ENCODE assay signal across 19 cellular contexts in the genomic region with DNA sequence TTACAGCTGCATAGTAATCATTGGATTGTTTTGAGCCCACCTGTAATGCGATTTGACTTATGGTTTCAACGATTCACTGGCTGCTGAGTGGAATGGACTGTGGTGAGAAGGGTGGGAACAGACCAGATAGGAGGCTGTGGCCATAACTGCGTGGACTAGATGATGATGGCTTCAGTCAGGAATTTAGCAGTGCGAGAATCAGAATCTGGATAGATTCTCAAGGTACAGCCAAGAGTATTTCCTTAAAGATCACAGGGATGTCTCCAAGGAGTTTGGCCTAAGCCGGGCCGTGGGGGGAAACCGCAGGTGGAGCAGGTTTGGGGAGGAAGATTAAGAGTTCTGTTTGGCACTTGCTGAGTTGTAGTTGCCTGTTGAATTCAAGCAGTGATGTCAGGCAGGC. TPM values are rescaled to one million over a fixed set of nuclear protein-coding genes. Genes with fewer than 3 reads are reported as not detected.
DNase-seq lines count a peak whose midpoint lies in the region; ATAC-seq, FAIRE-seq and TF ChIP-seq lines count a peak whose summit lies in the region.
"Had no signal": no experiment of that assay in that cellular context is flagged by ENCODE, and none has a peak within 500 bp of the region (broad histone marks: within the 10 kb centered on the region; RNA-seq: fewer than 3 reads in every experiment).

No MANE protein-coding gene starts in this region.

- 86% methylated on average over 7 of the region's 7 CpGs for WGBS in smooth muscle cell (ENCODE audit: low lambda C conversion rate)

- H3K36me3 ChIP-seq in left ventricle myocardium inferior (no peaks in the 10 kb centered on the region), astrocyte (ENCODE audit: insufficient read depth, low read length) (no peaks in the 10 kb centered on the region), iPS-20b (ENCODE audit: insufficient read depth, low read depth, low read length) (no peaks in the 10 kb centered on the region), smooth muscle cell (ENCODE audit: low read depth) (no peaks in the 10 kb centered on the region), uterus (no peaks in the 10 kb centered on the region)

- H3K4me1 ChIP-seq in left ventricle myocardium inferior: no peaks in the 10 kb centered on the region
- peaks cover 11% of the 10 kb centered on the region for H3K4me1 ChIP-seq in astrocyte (ENCODE audit: insufficient read depth, low read length)
- H3K4me1 ChIP-seq in iPS-20b (ENCODE audit: insufficient read depth, low read length): peaks cover 48% of the 10 kb centered on the region
- peaks cover 10% of the 10 kb centered on the region for H3K4me1 ChIP-seq in smooth muscle cell (ENCODE audit: low read depth)
- no peaks in the 10 kb centered on the region for H3K4me1 ChIP-seq in uterus

- no peaks in the 10 kb centered on the region for H3F3A ChIP-seq in smooth muscle cell (ENCODE audit: low read depth)

- peak overlapping the region; percentile 91 for H3K27ac Mint-ChIP-seq in astrocyte (ENCODE audit: unreplicated experiment)
- H3K27ac Mint-ChIP-seq: activated CD8-positive, alpha-beta T cell treated with anti-CD3 and anti-CD28 coated beads for 36 hours; activated T-cell treated with anti-CD3 and anti-CD28 coated beads, Interleukin-2, amount 50 U/mL, for 24 hours; B cell had no signal

- no peak overlapping the region for H3K4me3 ChIP-seq in left ventricle myocardium inferior
- H3K4me3 ChIP-seq in astrocyte (ENCODE audit: insufficient read depth, low read depth, low read length): no peak overlapping the region
- H3K4me3 ChIP-seq in iPS-20b (ENCODE audit: low read length): no peak overlapping the region
- H3K4me3 ChIP-seq in smooth muscle cell: no peak overlapping the region
- no peak overlapping the region for H3K4me3 ChIP-seq in uterus

- no peak for TF ChIP-seq POLR2A in uterus (IDR thresholded peaks at IDR 0.05)

- H3K9me3 ChIP-seq in left ventricle myocardium inferior (replicated peaks): no peaks in the 10 kb centered on the region
- H3K9me3 ChIP-seq in astrocyte (ENCODE audit: insufficient read depth, low read depth, low read length): no peaks in the 10 kb centered on the region
- H3K9me3 ChIP-seq in iPS-20b (ENCODE audit: insufficient read depth, low read depth, low read length): no peaks in the 10 kb centered on the region
- H3K9me3 ChIP-seq in smooth muscle cell (replicated peaks; ENCODE audit: low read depth): no peaks in the 10 kb centered on the region
- H3K9me3 ChIP-seq in uterus: no peaks in the 10 kb centered on the region

- H4K20me1 ChIP-seq in astrocyte (ENCODE audit: insufficient read depth, low read length) (no peaks in the 10 kb centered on the region), smooth muscle cell (ENCODE audit: low read depth) (no peaks in the 10 kb centered on the region)

- ATAC-seq in Right ventricle myocardium superior (ENCODE audit: poor library complexity): no peak
- ATAC-seq: activated CD8-positive, alpha-beta T cell treated with anti-CD3 and anti-CD28 coated beads for 36 hours had no signal

- DNase-seq in left ventricle myocardium inferior (no peak), Right ventricle myocardium superior (no peak), astrocyte (ENCODE audit: low read depth) (peak; percentile 32), smooth muscle cell (lab: John Stamatoyannopoulos, UW; ENCODE audit: unreplicated experiment) (no peak), uterus (no peak), NCI-H1105 (lab: John Stamatoyannopoulos, UW) (no peak)
- DNase-seq in activated CD4-positive, alpha-beta T cell treated with anti-CD3 and anti-CD28 coated beads for 48 hours: no peak
- DNase-seq: activated CD4-positive, CD25-positive, alpha-beta regulatory T cell; activated CD8-positive, alpha-beta T cell treated with anti-CD3 and anti-CD28 coated beads for 36 hours; activated naive CD4-positive, alpha-beta T cell treated with Interleukin-2 at 50 U/mL for 16 hours; activated T-cell treated with anti-CD3 and anti-CD28 coated beads, Interleukin-2, amount 50 U/mL, for 24 hours; central memory CD4-positive, alpha-beta T cell; COR-L47; NCI-H187 treated with DMSO at 0.1 percent for 48 hours; NCI-H510A; stimulated activated CD4-positive, alpha-beta T cell treated with anti-CD3 and anti-CD28 coated beads, Interleukin-12 subunit alpha, Interleukin-12 subunit beta, amount 100 ng/mL, for 4 hours had no signal

- H3K4me2 ChIP-seq in astrocyte (ENCODE audit: low read length) (peak overlapping the region; percentile 62), smooth muscle cell (no peak overlapping the region)

- H3K79me2 ChIP-seq in astrocyte (ENCODE audit: insufficient read depth, low read length) (no peaks in the 10 kb centered on the region), smooth muscle cell (ENCODE audit: low read depth) (no peaks in the 10 kb centered on the region)

- intact Hi-C loops in left ventricle myocardium inferior (cut with micrococcal nuclease): no loop called here
- intact Hi-C loops in Right ventricle myocardium superior (cut with DNase I): no loop called here
- intact Hi-C loops in uterus (cut with DNase I; ENCODE audit: low total_unique reads): no loop called here

- H2AFZ ChIP-seq in astrocyte (ENCODE audit: low read depth, low read length) (no peak overlapping the region), smooth muscle cell (ENCODE audit: low read depth) (no peak overlapping the region)

- H3K4me3 Mint-ChIP-seq in astrocyte (ENCODE audit: unreplicated experiment): peak overlapping the region; percentile 66
- H3K4me3 Mint-ChIP-seq: activated CD8-positive, alpha-beta T cell treated with anti-CD3 and anti-CD28 coated beads for 36 hours; activated T-cell treated with anti-CD3 and anti-CD28 coated beads, Interleukin-2, amount 50 U/mL, for 24 hours; B cell had no signal

- H3K27me3 ChIP-seq in left ventricle myocardium inferior (ENCODE audit: low read depth) (no peaks in the 10 kb centered on the region), astrocyte (ENCODE audit: insufficient read depth, low read length) (peaks cover 3% of the 10 kb centered on the region), iPS-20b (ENCODE audit: insufficient read depth, low read length) (no peaks in the 10 kb centered on the region), smooth muscle cell (ENCODE audit: low read depth) (no peaks in the 10 kb centered on the region), uterus (no peaks in the 10 kb centered on the region)

- H3K27ac ChIP-seq in left ventricle myocardium inferior (replicated peaks) (peak overlapping the region; percentile 34), astrocyte (ENCODE audit: low read depth, low read length) (peak overlapping the region; percentile 77), iPS-20b (ENCODE audit: low read length) (peak overlapping the region; percentile 82), smooth muscle cell (ENCODE audit: low read depth) (peak overlapping the region; percentile 6), uterus (no peak overlapping the region)
- H3K27ac ChIP-seq: 22Rv1 had no signal

- no peaks in the 10 kb centered on the region for H3K36me3 Mint-ChIP-seq in astrocyte (ENCODE audit: low read depth, unreplicated experiment)

- H3K27me3 Mint-ChIP-seq in astrocyte (ENCODE audit: low read depth, unreplicated experiment): peaks cover 4% of the 10 kb centered on the region

- H3K9ac ChIP-seq in astrocyte (ENCODE audit: low read length): peak overlapping the region; percentile 33
- peak overlapping the region; percentile 51; the same call in 1 of the 2 replicates for H3K9ac ChIP-seq in iPS-20b (ENCODE audit: low read depth, low read length)
- no peak overlapping the region for H3K9ac ChIP-seq in smooth muscle cell (ENCODE audit: low read depth)

- H3K4me1 Mint-ChIP-seq in astrocyte (ENCODE audit: low read depth, unreplicated experiment): peaks cover 30% of the 10 kb centered on the region
- H3K4me1 Mint-ChIP-seq: B cell had no signal

- TF ChIP-seq CTCF in left ventricle myocardium inferior (IDR thresholded peaks at IDR 0.05; ENCODE audit: borderline replicate concordance) (no peak), astrocyte (IDR thresholded peaks at IDR 0.05; ENCODE audit: insufficient read depth, low read depth, low read length) (no peak), smooth muscle cell (IDR thresholded peaks at IDR 0.05; ENCODE audit: borderline replicate concordance, insufficient read depth, poor library complexity, severe bottlenecking) (no peak), uterus (IDR thresholded peaks at IDR 0.05) (no peak)

- FAIRE-seq in astrocyte (lab: Jason Lieb, UNC): no peak

- H3K9me3 Mint-ChIP-seq in astrocyte (ENCODE audit: unreplicated experiment): peaks cover 3% of the 10 kb centered on the region
- H3K9me3 Mint-ChIP-seq: activated CD8-positive, alpha-beta T cell treated with anti-CD3 and anti-CD28 coated beads for 36 hours; activated T-cell treated with anti-CD3 and anti-CD28 coated beads, Interleukin-2, amount 50 U/mL, for 24 hours had no signal

RNA-seq across cellular contexts. Expression of a gene that starts 44.0 kb away (rescaled TPM):
- 30.4 TPM for total RNA-seq in left ventricle myocardium inferior
- 26.5 TPM for total RNA-seq in Right ventricle myocardium superior
- total RNA-seq in astrocyte: 45.0 and 49.7 TPM in 2 replicates
- total RNA-seq in smooth muscle cell: 54.6 and 61.1 TPM in 2 replicates
- polyA plus RNA-seq in smooth muscle cell: 35.6 and 54.4 TPM in 2 replicates
- total RNA-seq in uterus: 10 to 100 TPM in 3 of 4 donors, 1 to 10 TPM in 1; 8.2 to 65.0 (median 17.5) TPM

Comparison
In these comparisons a context has a peak if more than half of its experiments do, and no peak if none do; other contexts are left out.
1. H3K27ac ChIP-seq: peak in left ventricle myocardium inferior (single experiment), astrocyte (single experiment), iPS-20b (single experiment) and smooth muscle cell (single experiment); none in uterus (0 of 2).